13 cellular contexts compared by ENCODE assay signal in the genomic region with DNA sequence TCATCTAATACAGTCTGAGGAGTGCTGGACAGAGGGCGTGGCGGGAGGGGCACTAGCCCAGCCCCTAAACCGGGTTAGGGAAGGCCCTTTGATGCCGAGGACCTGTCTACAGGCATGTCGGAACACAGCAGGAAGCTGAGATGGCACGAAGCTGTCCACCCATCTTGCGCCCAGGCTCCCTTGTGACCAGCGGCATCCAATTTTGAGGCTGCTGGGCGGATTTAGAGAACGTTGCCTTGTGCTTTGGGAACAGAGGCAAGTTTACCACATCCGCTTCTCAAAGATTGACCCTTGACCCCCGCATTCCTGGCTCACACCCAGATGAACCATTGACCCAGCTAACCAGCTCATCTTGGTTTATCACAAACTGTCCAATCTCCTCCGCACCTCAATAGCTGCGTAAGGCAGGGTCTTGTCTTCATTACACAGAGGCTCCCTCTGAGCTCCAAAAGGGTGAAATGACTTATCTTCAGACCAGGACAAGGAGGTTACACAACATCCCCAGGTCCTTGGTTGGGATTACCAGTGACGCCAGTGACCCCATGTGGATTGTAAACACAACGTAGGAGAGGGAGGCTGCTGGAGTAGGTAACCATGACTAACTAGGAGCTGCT. TPM values are rescaled to one million over a fixed set of nuclear protein-coding genes. Genes with fewer than 3 reads are reported as not detected.
DNase-seq lines count a peak whose midpoint lies in the region; ATAC-seq, FAIRE-seq and TF ChIP-seq lines count a peak whose summit lies in the region.
"Had no signal": no experiment of that assay in that cellular context is flagged by ENCODE, and none has a peak within 500 bp of the region (broad histone marks: within the 10 kb centered on the region; RNA-seq: fewer than 3 reads in every experiment).

No MANE protein-coding gene starts in this region.

- peak in 1 of 2 donors; percentile 30 for TF ChIP-seq EP300 in tibial nerve (IDR thresholded peaks at IDR 0.05)

- H3K4me1 ChIP-seq in esophagus (ENCODE audit: control insufficient read depth in 2 of 2, insufficient read depth in 2 of 2, low read length in 1 of 2): peaks cover 8 to 16% of the 10 kb centered on the region in 2 donors
- H3K4me1 ChIP-seq in tibial nerve: peaks cover 0 to 79% (median 41%) of the 10 kb centered on the region in 4 donors

- WGBS in esophagus, 2 donors: 51 to 62% methylated on average over 16 of the region's 16 CpGs
- 56 to 62% methylated on average over 16 of the region's 16 CpGs for WGBS in tibial nerve, 2 donors

- POLR2A ChIA-PET in activated CD4-positive, alpha-beta T cell treated with anti-CD3 and anti-CD28 coated beads for 36 hours (lab: Charles Lee): no interaction called here

- peaks cover 1% of the 10 kb centered on the region for H3K4me1 Mint-ChIP-seq in activated CD4-positive, alpha-beta T cell treated with anti-CD3 and anti-CD28 coated beads for 36 hours

- FAIRE-seq in RCC 7860 (lab: Jason Lieb, UNC): no peak

- DNase-seq in activated CD4-positive, alpha-beta T cell treated with anti-CD3 and anti-CD28 coated beads for 36 hours: peak; percentile 30
- no peak for DNase-seq in activated CD4-positive, alpha-beta T cell treated with anti-CD3 and anti-CD28 coated beads, Interleukin-2, amount 50 U/mL, for 48 hours
- DNase-seq in RCC 7860 (ENCODE audit: low spot score) (peak; percentile 76), tibial nerve (ENCODE audit: low spot score in 2 of 2) (peak in 1 of 2 donors; percentile 43), Right ventricle myocardium inferior (ENCODE audit: missing footprints) (no peak), NCI-H345 (lab: John Stamatoyannopoulos, UW) (no peak)
- no peak for DNase-seq in stimulated activated CD4-positive, alpha-beta T cell treated with anti-CD3 and anti-CD28 coated beads, Interleukin-15, amount 100 ng/mL, for 24 hours
- DNase-seq: activated CD4-positive, CD25-positive, alpha-beta regulatory T cell; hypothalamus; NCI-H1930 had no signal

- H3K27ac Mint-ChIP-seq in activated CD4-positive, alpha-beta T cell treated with anti-CD3 and anti-CD28 coated beads for 36 hours: no peak overlapping the region

- no peaks in the 10 kb centered on the region for H3K36me3 ChIP-seq in esophagus (ENCODE audit: control insufficient read depth in 2 of 2, insufficient read depth in 2 of 2, low read length in 1 of 2)
- no peaks in the 10 kb centered on the region for H3K36me3 ChIP-seq in tibial nerve
- H3K36me3 ChIP-seq: prostate gland had no signal

- H3K4me3 ChIP-seq in esophagus (ENCODE audit: low read depth in 1 of 2, low read length in 2 of 2) (no peak overlapping the region), tibial nerve (no peak overlapping the region)

- intact Hi-C loops in activated CD4-positive, alpha-beta T cell treated with anti-CD3 and anti-CD28 coated beads for 36 hours (cut with DNase I, micrococcal nuclease): loop anchor here in 1 of 2 experiments (5.0 kb wide), 1 partner anchor 222 kb away; no protein-coding TSS in a partner anchor
- intact Hi-C loops in Right ventricle myocardium inferior (cut with DNase I): no loop called here

- H3K27ac ChIP-seq in esophagus (ENCODE audit: low read depth in 2 of 2, low read length in 1 of 2) (peak overlapping the region; percentile 29 to 45), tibial nerve (peak overlapping the region; percentile 87 to 97 (median 94))

- CTCF ChIA-PET in activated CD4-positive, alpha-beta T cell treated with anti-CD3 and anti-CD28 coated beads for 36 hours (lab: Charles Lee): interaction anchor here (0.6 to 1.5 kb wide), 6 partner anchors 10 to 465 kb away, joined by 3 to 5 read pairs (median 4); no protein-coding TSS in a partner anchor

- no peaks in the 10 kb centered on the region for H3K36me3 Mint-ChIP-seq in activated CD4-positive, alpha-beta T cell treated with anti-CD3 and anti-CD28 coated beads for 36 hours (ENCODE audit: low read depth)

- H3K9me3 Mint-ChIP-seq in activated CD4-positive, alpha-beta T cell treated with anti-CD3 and anti-CD28 coated beads for 36 hours (ENCODE audit: low read depth): no peaks in the 10 kb centered on the region

- H3K4me3 Mint-ChIP-seq in activated CD4-positive, alpha-beta T cell treated with anti-CD3 and anti-CD28 coated beads for 36 hours: no peak overlapping the region

- TF ChIP-seq POLR2A in tibial nerve (IDR thresholded peaks at IDR 0.05): no peak

- H3K27me3 ChIP-seq in esophagus (ENCODE audit: control insufficient read depth in 1 of 2, insufficient read depth in 2 of 2, low read length in 2 of 2): peaks cover 0 to 2% of the 10 kb centered on the region in 2 donors
- H3K27me3 ChIP-seq in tibial nerve: peaks cover 0 to 9% of the 10 kb centered on the region in 2 donors

- ATAC-seq in activated CD4-positive, alpha-beta T cell treated with anti-CD3 and anti-CD28 coated beads for 36 hours: peak; percentile 17
- ATAC-seq in Right ventricle myocardium inferior: no peak

- H3K9me3 ChIP-seq in esophagus (ENCODE audit: control insufficient read depth in 2 of 2, insufficient read depth in 1 of 2, low read depth in 1 of 2, low read length in 1 of 2) (no peaks in the 10 kb centered on the region), tibial nerve (no peaks in the 10 kb centered on the region)
- H3K9me3 ChIP-seq: prostate gland had no signal

- H3K27me3 Mint-ChIP-seq in activated CD4-positive, alpha-beta T cell treated with anti-CD3 and anti-CD28 coated beads for 36 hours: no peaks in the 10 kb centered on the region

- TF ChIP-seq CTCF in tibial nerve (IDR thresholded peaks at IDR 0.05): no peak

RNA-seq across cellular contexts. Expression of a gene that starts 4.5 kb away (rescaled TPM):
- total RNA-seq in activated CD4-positive, alpha-beta T cell treated with anti-CD3 and anti-CD28 coated beads for 36 hours: under 1 TPM; 0.49 to 0.91 TPM
- polyA plus RNA-seq in esophagus: 10 to 100 TPM in 1 of 2 donors, 1 to 10 TPM in 1; 8.6 to 12.9 TPM
- total RNA-seq in tibial nerve (10 to 100 TPM in 2 of 4 donors, 1 to 10 TPM in 2; 8.2 to 11.2 (median 9.8) TPM), Right ventricle myocardium inferior (6.1 TPM)
- polyA plus RNA-seq: BJ had no signal

RNA-seq across cellular contexts. Expression of a gene that starts 39.1 kb away (rescaled TPM):
- 1 to 10 TPM in 1 of 2 experiments, under 1 TPM in 1; 0.96 to 1.1 TPM for total RNA-seq in activated CD4-positive, alpha-beta T cell treated with anti-CD3 and anti-CD28 coated beads for 36 hours
- polyA plus RNA-seq in esophagus: under 1 TPM in 1 of 2 donors, not detected in 1; 0.14 TPM
- total RNA-seq in tibial nerve (not detected), Right ventricle myocardium inferior (not detected)
- total RNA-seq: prostate gland had no signal
- polyA plus RNA-seq: BJ had no signal

Comparison
In these comparisons a context has a peak if more than half of its experiments do, and no peak if none do; other contexts are left out.
1. DNase-seq: peak in activated CD4-positive, alpha-beta T cell treated with anti-CD3 and anti-CD28 coated beads for 36 hours (single experiment) and RCC 7860 (single experiment); none in activated CD4-positive, alpha-beta T cell treated with anti-CD3 and anti-CD28 coated beads, Interleukin-2, amount 50 U/mL, for 48 hours (0 of 2), Right ventricle myocardium inferior (single experiment), stimulated activated CD4-positive, alpha-beta T cell treated with anti-CD3 and anti-CD28 coated beads, Interleukin-15, amount 100 ng/mL, for 24 hours (single experiment) and NCI-H345 (single experiment).